2 cellular contexts compared by ENCODE assay signal in genomic region chr1:70247768-70248167, GRCh38.
TF ChIP-seq lines count a peak whose summit lies in the region.

No MANE protein-coding gene starts in this region.

TF ChIP-seq in SK-N-SH, 30 proteins besides CTCF, POLR2A, EP300 and RAD21:
- no peak for TF ChIP-seq EZH2phosphoT487 (IDR thresholded peaks at IDR 0.05; ENCODE audit: borderline replicate concordance, low read depth)
- no peak for TF ChIP-seq TAF1 (IDR thresholded peaks at IDR 0.05; ENCODE audit: borderline replicate concordance, low read depth, low read length)
- peak; percentile 87 for TF ChIP-seq PBX3 (IDR thresholded peaks at IDR 0.05)
- no peak for TF ChIP-seq ZBTB33 (IDR thresholded peaks at IDR 0.05; ENCODE audit: borderline replicate concordance, low read depth)
- TF ChIP-seq MAX (IDR thresholded peaks at IDR 0.05; ENCODE audit: low read depth) = no peak
- no peak for TF ChIP-seq REST (IDR thresholded peaks at IDR 0.05; ENCODE audit: low read depth, low read length)
- no peak for TF ChIP-seq NFIC (IDR thresholded peaks at IDR 0.05; ENCODE audit: borderline replicate concordance)
- no peak for TF ChIP-seq RXRA (IDR thresholded peaks at IDR 0.05; ENCODE audit: borderline replicate concordance, low read depth)
- no peak for TF ChIP-seq MEF2A (IDR thresholded peaks at IDR 0.05; ENCODE audit: borderline replicate concordance, low read depth)
- no peak for TF ChIP-seq RFX5 (IDR thresholded peaks at IDR 0.05; ENCODE audit: low read length)
- TF ChIP-seq GABPA (IDR thresholded peaks at IDR 0.05; ENCODE audit: low read depth) = no peak
- TF ChIP-seq FOSL2 (IDR thresholded peaks at IDR 0.05; ENCODE audit: borderline replicate concordance, low read depth) = peak; percentile 8; the same call in 1 of the 2 replicates
- TF ChIP-seq USF2 (IDR thresholded peaks at IDR 0.05; ENCODE audit: borderline replicate concordance, low read depth, low read length) = no peak
- TF ChIP-seq TCF12 (IDR thresholded peaks at IDR 0.05) = peak; percentile 78
- no peak for TF ChIP-seq GATA2 (CRISPR knock-in tag; IDR thresholded peaks at IDR 0.05)
- TF ChIP-seq SIN3A (IDR thresholded peaks at IDR 0.05; ENCODE audit: borderline replicate concordance, low read depth, low read length) = no peak
- no peak for TF ChIP-seq MXI1 (IDR thresholded peaks at IDR 0.05; ENCODE audit: low read depth, low read length)
- TF ChIP-seq NRF1 (IDR thresholded peaks at IDR 0.05; ENCODE audit: low read depth, low read length) = no peak
- no peak for TF ChIP-seq SMC3 (IDR thresholded peaks at IDR 0.05; ENCODE audit: low read depth, low read length)
- TF ChIP-seq TEAD4 (IDR thresholded peaks at IDR 0.05; ENCODE audit: borderline replicate concordance, insufficient read depth) = no peak
- no peak for TF ChIP-seq POLR2AphosphoS5 (IDR thresholded peaks at IDR 0.05; ENCODE audit: low read depth, low read length)
- no peak for TF ChIP-seq IRF3 (IDR thresholded peaks at IDR 0.05; ENCODE audit: low read depth, low read length)
- no peak for TF ChIP-seq FOXJ3 (CRISPR knock-in tag; IDR thresholded peaks at IDR 0.05)
- TF ChIP-seq JUND (IDR thresholded peaks at IDR 0.05) = peak; percentile 25; the same call in 1 of the 2 replicates

TF ChIP-seq in K562, 482 proteins besides CTCF, POLR2A, EP300 and RAD21:
- peak; percentile 66 for TF ChIP-seq FOSL1 (tag; conservative IDR thresholded peaks at IDR 0.05)
- TF ChIP-seq JUND (IDR thresholded peaks at IDR 0.05; ENCODE audit: borderline replicate concordance, low read depth, low read length) = 0 out of 2 replicates have a peak, but pooled peaks have one; percentile 7
- no peak for TF ChIP-seq JUND (tag; IDR thresholded peaks at IDR 0.05; ENCODE audit: borderline replicate concordance, low read depth, low read length)
- TF ChIP-seq PKNOX1 (IDR thresholded peaks at IDR 0.05) = peak; percentile 94
- TF ChIP-seq ZNF79 (CRISPR knock-in tag; IDR thresholded peaks at IDR 0.05; ENCODE audit: low read depth) = no peak
- peak; percentile 45; the same call in 1 of the 2 replicates for TF ChIP-seq PBX2 (CRISPR knock-in tag; IDR thresholded peaks at IDR 0.05; ENCODE audit: low read depth)
- TF ChIP-seq PBX2 (tag; conservative IDR thresholded peaks at IDR 0.05; ENCODE audit: low read depth) = peak; percentile 94
- no peak for TF ChIP-seq IRF9 (tag; IDR thresholded peaks at IDR 0.05)
- peak; percentile 97 for TF ChIP-seq MEIS2 (IDR thresholded peaks at IDR 0.05; ENCODE audit: partially characterized antibody)
- peak in 1 of 2 experiments; percentile 83; a peak in 2 of 4 replicates for TF ChIP-seq RCOR1 (IDR thresholded peaks at IDR 0.05; ENCODE audit: borderline replicate concordance in 1 of 2, low read depth in 2 of 2, low read length in 2 of 2)
- no peak for TF ChIP-seq ASH1L (IDR thresholded peaks at IDR 0.05; ENCODE audit: borderline replicate concordance, low read depth, partially characterized antibody)
- peak; percentile 50 to 73; a peak in 3 of 4 replicates for TF ChIP-seq KDM1A (IDR thresholded peaks at IDR 0.05)
- TF ChIP-seq ZC3H8 (IDR thresholded peaks at IDR 0.05) = no peak
- no peak for TF ChIP-seq U2AF1 (optimal IDR thresholded peaks at IDR 0.05; ENCODE audit: low read depth, low read length)
- TF ChIP-seq BACH1 (tag; IDR thresholded peaks at IDR 0.05) = no peak
- no peak for TF ChIP-seq STAG1 (CRISPR knock-in tag; IDR thresholded peaks at IDR 0.05; ENCODE audit: borderline replicate concordance)
